Comparison of ENCODE assay signal across 12 cellular contexts in genomic region chr7:43785425-43785824, GRCh38. TPM values are rescaled to one million over a fixed set of nuclear protein-coding genes. Genes with fewer than 3 reads are reported as not detected.
DNase-seq lines count a peak whose midpoint lies in the region; ATAC-seq and TF ChIP-seq lines count a peak whose summit lies in the region.
"Had no signal": no experiment of that assay in that cellular context is flagged by ENCODE, and none has a peak within 500 bp of the region (broad histone marks: within the 10 kb centered on the region; RNA-seq: fewer than 3 reads in every experiment).

No MANE protein-coding gene starts in this region.

- peaks cover 9 to 35% (median 10%) of the 10 kb centered on the region in 3 donors for H3K36me3 Mint-ChIP-seq in CD8-positive, alpha-beta memory T cell

- no peak for TF ChIP-seq CTCF in AG04449 (IDR thresholded peaks at IDR 0.05; ENCODE audit: insufficient read depth, low read length, missing control alignments)

- 60 to 83% methylated on average over 1 of the region's 2 CpGs for WGBS in mesodermal cell (ENCODE audit: insufficient coverage in 2 of 2), 2 experiments

- no peaks in the 10 kb centered on the region for H3K27me3 Mint-ChIP-seq in CD8-positive, alpha-beta memory T cell
- H3K27me3 Mint-ChIP-seq: activated B cell treated with CpG ODN at 0.5 μM for 24 hours; stimulated activated naive CD8-positive, alpha-beta T cell treated with anti-CD3 and anti-CD28 coated beads, Interleukin-15, Interleukin-2, amounts not matched to agents 100 ng/mL and 50 ng/mL, for 24 hours had no signal

- no peaks in the 10 kb centered on the region for H3K36me3 ChIP-seq in mesodermal cell (ENCODE audit: control insufficient read depth, insufficient read depth, low read length)
- H3K36me3 ChIP-seq in CD8-positive, alpha-beta memory T cell (ENCODE audit: insufficient read depth, low read length): no peaks in the 10 kb centered on the region

- H3K9me3 ChIP-seq in mesodermal cell (ENCODE audit: control insufficient read depth, low read length): no peaks in the 10 kb centered on the region
- H3K9me3 ChIP-seq in CD8-positive, alpha-beta memory T cell (ENCODE audit: low read length): no peaks in the 10 kb centered on the region

- H3K4me1 ChIP-seq in mesodermal cell (ENCODE audit: control insufficient read depth, insufficient read depth, low read length, poor library complexity, severe bottlenecking): peaks cover 12% of the 10 kb centered on the region
- H3K4me1 ChIP-seq in CD8-positive, alpha-beta memory T cell (ENCODE audit: insufficient read depth, low read length): no peaks in the 10 kb centered on the region

- H3K27ac Mint-ChIP-seq in CD8-positive, alpha-beta memory T cell: no peak overlapping the region
- H3K27ac Mint-ChIP-seq: activated B cell treated with CpG ODN at 0.5 μM for 24 hours; stimulated activated naive CD8-positive, alpha-beta T cell treated with anti-CD3 and anti-CD28 coated beads, Interleukin-15, Interleukin-2, amounts not matched to agents 100 ng/mL and 50 ng/mL, for 24 hours had no signal

- H3K27me3 ChIP-seq in CD8-positive, alpha-beta memory T cell (ENCODE audit: insufficient read depth, low read length, poor library complexity, severe bottlenecking): no peaks in the 10 kb centered on the region

- POLR2A ChIA-PET in AG04449 (lab: Yijun Ruan, JAX): interaction anchor here (1.0 kb wide), 1 partner anchor 20 kb away, joined by 3 read pairs; no protein-coding TSS in a partner anchor
- POLR2A ChIA-PET in CD8-positive, alpha-beta memory T cell (lab: Charles Lee): interaction anchor here (0.8 kb wide), 1 partner anchor 27 kb away, joined by 3 read pairs; the partner anchor contains the start of gene BLVRA

- DNase-seq in AG04449 (ENCODE audit: low read depth, low spot score): peak; percentile 55
- DNase-seq in LHCN-M2 (ENCODE audit: low read depth): peak; percentile 80
- peak; percentile 44 for DNase-seq in epithelial cell of prostate (ENCODE audit: low read depth, low spot score)
- DNase-seq in NCI-H128 (lab: John Stamatoyannopoulos, UW; ENCODE audit: unreplicated experiment): no peak
- DNase-seq in CD8-positive, alpha-beta memory T cell: no peak
- DNase-seq: activated B cell treated with CpG ODN at 0.5 μM for 24 hours, KG1, small intestine had no signal

- CTCF ChIA-PET in AG04449 (lab: Yijun Ruan, JAX): interaction anchor here (0.7 to 1.3 kb wide), 3 partner anchors 53 to 203 kb away, joined by 3 to 5 read pairs (median 5); partner anchors contain the start of gene STK17A
- CTCF ChIA-PET in CD8-positive, alpha-beta memory T cell (lab: Charles Lee): interaction anchor here (1.3 kb wide), 1 partner anchor 203 kb away, joined by 4 read pairs; the partner anchor contains the start of gene STK17A

- H3K9me3 Mint-ChIP-seq in CD8-positive, alpha-beta memory T cell: no peaks in the 10 kb centered on the region
- H3K9me3 Mint-ChIP-seq: activated B cell treated with CpG ODN at 0.5 μM for 24 hours; stimulated activated naive CD8-positive, alpha-beta T cell treated with anti-CD3 and anti-CD28 coated beads, Interleukin-15, Interleukin-2, amounts not matched to agents 100 ng/mL and 50 ng/mL, for 24 hours had no signal

- H3K27ac ChIP-seq in epithelial cell of prostate (peak overlapping the region; percentile 32), mesodermal cell (ENCODE audit: low read depth, low read length, severe bottlenecking) (peak overlapping the region; percentile 74)
- H3K27ac ChIP-seq in CD8-positive, alpha-beta memory T cell (ENCODE audit: low read depth, low read length): no peak overlapping the region

- H3K4me3 ChIP-seq in AG04449 (ENCODE audit: low read depth, low read length) (no peak overlapping the region), mesodermal cell (ENCODE audit: extremely low read depth, insufficient read depth, low read length, poor library complexity, severe bottlenecking) (no peak overlapping the region)
- H3K4me3 ChIP-seq in CD8-positive, alpha-beta memory T cell (ENCODE audit: low read length): no peak overlapping the region

- peaks cover 11 to 32% (median 26%) of the 10 kb centered on the region in 3 donors for H3K4me1 Mint-ChIP-seq in CD8-positive, alpha-beta memory T cell
- H3K4me1 Mint-ChIP-seq: activated B cell treated with CpG ODN at 0.5 μM for 24 hours had no signal

- no peak overlapping the region for H3K4me3 Mint-ChIP-seq in CD8-positive, alpha-beta memory T cell
- H3K4me3 Mint-ChIP-seq: activated B cell treated with CpG ODN at 0.5 μM for 24 hours; stimulated activated naive CD8-positive, alpha-beta T cell treated with anti-CD3 and anti-CD28 coated beads, Interleukin-15, Interleukin-2, amounts not matched to agents 100 ng/mL and 50 ng/mL, for 24 hours had no signal

- ATAC-seq in HG03460 (IDR thresholded peaks at IDR 0.05; ENCODE audit: unreplicated experiment) (no peak), GM19455 (IDR thresholded peaks at IDR 0.05; ENCODE audit: unreplicated experiment) (no peak)

RNA-seq across cellular contexts. Expression of gene BLVRA, which starts 26.9 kb away (rescaled TPM):
- total RNA-seq in LHCN-M2 (2014; rRNA removed): 30.7 and 38.5 TPM in 2 replicates
- polyA plus RNA-seq in LHCN-M2 (2012): 50.0 TPM
- 25.1 TPM for polyA plus RNA-seq in mesodermal cell (2013, experiment 1 of 2)
- polyA plus RNA-seq in mesodermal cell (2013, experiment 2 of 2): 26.9 TPM
- total RNA-seq in CD8-positive, alpha-beta memory T cell: 10 to 100 TPM; 26.8 to 30.1 TPM
- 52.6 TPM for polyA plus RNA-seq in CD8-positive, alpha-beta memory T cell

RNA-seq across cellular contexts. Expression of gene COA1, which starts 56.1 kb away (rescaled TPM):
- total RNA-seq in LHCN-M2 (2014; rRNA removed): 68.2 and 74.1 TPM in 2 replicates
- polyA plus RNA-seq in LHCN-M2 (2012): 54.8 TPM
- polyA plus RNA-seq in mesodermal cell (2013, experiment 1 of 2): 97.5 TPM
- polyA plus RNA-seq in mesodermal cell (2013, experiment 2 of 2): 93.8 TPM
- 10 to 100 TPM; 75.9 to 81.6 TPM for total RNA-seq in CD8-positive, alpha-beta memory T cell
- polyA plus RNA-seq in CD8-positive, alpha-beta memory T cell: 68.9 TPM

Comparison
In these comparisons a context has a peak if more than half of its experiments do, and no peak if none do; other contexts are left out.
1. DNase-seq: peak in AG04449 (single experiment), LHCN-M2 (single experiment) and epithelial cell of prostate (single experiment); none in NCI-H128 (single experiment) and CD8-positive, alpha-beta memory T cell (0 of 5).